10 cellular contexts compared by ENCODE assay signal in genomic region chr3:159989973-159990846, GRCh38. TPM values are rescaled to one million over a fixed set of nuclear protein-coding genes. Genes with fewer than 3 reads are reported as not detected.
DNase-seq lines count a peak whose midpoint lies in the region; ATAC-seq and TF ChIP-seq lines count a peak whose summit lies in the region.
"Had no signal": no experiment of that assay in that cellular context is flagged by ENCODE, and none has a peak within 500 bp of the region (broad histone marks: within the 10 kb centered on the region; RNA-seq: fewer than 3 reads in every experiment).

No MANE protein-coding gene starts in this region.

- H3K23me2 ChIP-seq in H9 (ENCODE audit: insufficient read length, low read depth, low read length, poor library complexity, severe bottlenecking) = peaks cover 4% of the 10 kb centered on the region

- no peaks in the 10 kb centered on the region for H4K20me1 ChIP-seq in H9 (ENCODE audit: control insufficient read depth, insufficient read depth, insufficient read length)

- no peak overlapping the region for H3K9ac ChIP-seq in H9 (ENCODE audit: extremely low read depth, insufficient read length, low read length)
- H3K9ac ChIP-seq in mesendoderm (ENCODE audit: low read length) = no peak overlapping the region

- H2BK5ac ChIP-seq in H9 (ENCODE audit: insufficient read length, low read length) (no peak overlapping the region), mesendoderm (ENCODE audit: low read length) (no peak overlapping the region)

- H3K27ac ChIP-seq in H9 (ENCODE audit: insufficient read length, low read depth, low read length) (no peak overlapping the region), mesendoderm (ENCODE audit: low read depth, low read length) (no peak overlapping the region)

- DNase-seq in DMS53 (lab: John Stamatoyannopoulos, UW) = peak; percentile 12
- no peak for DNase-seq in DMS53 treated with DMSO at 0.1 percent for 48 hours (lab: John Stamatoyannopoulos, UW; ENCODE audit: unreplicated experiment)
- no peak for DNase-seq in H9
- DNase-seq in activated B cell treated with CpG ODN at 0.5 μM for 24 hours = no peak
- peak; percentile 37 for DNase-seq in mesendoderm
- no peak for DNase-seq in COLO668 (lab: John Stamatoyannopoulos, UW; ENCODE audit: unreplicated experiment)
- DNase-seq in UCSD-AML1 (lab: John Stamatoyannopoulos, UW; ENCODE audit: unreplicated experiment) = no peak
- DNase-seq: activated naive CD8-positive, alpha-beta T cell treated with anti-CD3 and anti-CD28 coated beads, Interleukin-2, amount 10 ng/mL, durations not matched to agents 7 days and 5 days; sigmoid colon had no signal

- H3K27ac Mint-ChIP-seq in H9 (no peak overlapping the region), activated B cell treated with CpG ODN at 0.5 μM for 24 hours (peak overlapping the region; percentile 7)
- H3K27ac Mint-ChIP-seq: activated naive CD8-positive, alpha-beta T cell treated with anti-CD3 and anti-CD28 coated beads, Interleukin-2, amount 10 ng/mL, durations not matched to agents 7 days and 5 days had no signal

- no peak overlapping the region for H3K4ac ChIP-seq in H9 (ENCODE audit: low read depth, low read length)
- no peak overlapping the region for H3K4ac ChIP-seq in mesendoderm (ENCODE audit: low read depth, low read length)

- H2BK12ac ChIP-seq in H9 (ENCODE audit: insufficient read length, low read depth, low read length) = no peak overlapping the region

- H3K4me2 ChIP-seq in H9 (ENCODE audit: insufficient read depth, insufficient read length, low read length) (no peak overlapping the region), mesendoderm (ENCODE audit: low read length) (no peak overlapping the region)

- H3K9me3 Mint-ChIP-seq in H9 = peaks cover 11 to 15% of the 10 kb centered on the region in 2 experiments; a peak in 3 of 5 replicates
- no peaks in the 10 kb centered on the region for H3K9me3 Mint-ChIP-seq in activated B cell treated with CpG ODN at 0.5 μM for 24 hours
- H3K9me3 Mint-ChIP-seq: activated naive CD8-positive, alpha-beta T cell treated with anti-CD3 and anti-CD28 coated beads, Interleukin-2, amount 10 ng/mL, durations not matched to agents 7 days and 5 days had no signal

- no peak overlapping the region for H4K5ac ChIP-seq in H9 (ENCODE audit: insufficient read length, low read depth, low read length)
- H4K5ac ChIP-seq in mesendoderm (ENCODE audit: low read length) = no peak overlapping the region

- CTCF ChIA-PET in activated B cell treated with CpG ODN at 0.5 μM for 24 hours (lab: Charles Lee) = interaction anchor here (1.2 to 8.2 kb wide), 4 partner anchors 13 to 425 kb away, joined by 3 to 91 read pairs (median 44); no protein-coding TSS in a partner anchor

- peak; percentile 44 for TF ChIP-seq CTCF in H9 (conservative IDR thresholded peaks at IDR 0.05)
- no peak for TF ChIP-seq CTCF in activated B cell treated with CpG ODN at 0.5 μM for 24 hours (IDR thresholded peaks at IDR 0.05)

- H3K14ac ChIP-seq in H9 (ENCODE audit: insufficient read depth, low read length) = no peak overlapping the region

- no peak overlapping the region for H2BK20ac ChIP-seq in H9 (ENCODE audit: low read depth, low read length, poor library complexity, severe bottlenecking)

- intact Hi-C loops in activated B cell treated with CpG ODN at 0.5 μM for 24 hours (cut with micrococcal nuclease) = loop anchor here (2.0 to 5.0 kb wide), 4 partner anchors 228 to 765 kb away; partner anchors contain the start of genes C3orf80 and KPNA4

- H3K4me3 Mint-ChIP-seq in H9 (peak overlapping the region in 1 of 2 experiments; percentile 26; a peak in 2 of 5 replicates), activated B cell treated with CpG ODN at 0.5 μM for 24 hours (peak overlapping the region; percentile 90)
- H3K4me3 Mint-ChIP-seq: activated naive CD8-positive, alpha-beta T cell treated with anti-CD3 and anti-CD28 coated beads, Interleukin-2, amount 10 ng/mL, durations not matched to agents 7 days and 5 days had no signal

- H3K56ac ChIP-seq in H9 (ENCODE audit: insufficient read length, low read depth, low read length) = no peak overlapping the region
- H3K56ac ChIP-seq in mesendoderm (ENCODE audit: low read length) = no peak overlapping the region

- H3K18ac ChIP-seq in H9 (ENCODE audit: insufficient read length, low read depth, low read length) (no peak overlapping the region), mesendoderm (ENCODE audit: low read length) (no peak overlapping the region)

- H3K4me1 Mint-ChIP-seq in H9 (peaks cover 19 to 26% of the 10 kb centered on the region in 2 experiments), activated B cell treated with CpG ODN at 0.5 μM for 24 hours (peaks cover 53% of the 10 kb centered on the region)

- no peak overlapping the region for H2AFZ ChIP-seq in H9 (ENCODE audit: low read length)

- POLR2A ChIA-PET in activated B cell treated with CpG ODN at 0.5 μM for 24 hours (lab: Charles Lee) = interaction anchor here (0.5 to 1.6 kb wide), 5 partner anchors 14 to 55 kb away, joined by 3 to 6 read pairs (median 4); no protein-coding TSS in a partner anchor

- no peaks in the 10 kb centered on the region for H3K9me3 ChIP-seq in H9 (ENCODE audit: control insufficient read depth, low read depth, low read length)
- H3K9me3 ChIP-seq: sigmoid colon had no signal

- no peak overlapping the region for H2BK120ac ChIP-seq in H9 (ENCODE audit: low read depth, low read length, poor library complexity, severe bottlenecking)
- H2BK120ac ChIP-seq in mesendoderm (ENCODE audit: low read depth, low read length) = no peak overlapping the region

- no peaks in the 10 kb centered on the region for H3K79me2 ChIP-seq in H9 (ENCODE audit: insufficient read depth, low read length)
- no peaks in the 10 kb centered on the region for H3K79me2 ChIP-seq in mesendoderm (ENCODE audit: control insufficient read depth, insufficient read depth, low read length)

- no peak overlapping the region for H3K4me3 ChIP-seq in mesendoderm (ENCODE audit: low read length)

- H3K23ac ChIP-seq in H9 (ENCODE audit: insufficient read length, low read depth, low read length) (no peak overlapping the region), mesendoderm (ENCODE audit: low read length) (no peak overlapping the region)

- H3T11ph ChIP-seq in H9 (ENCODE audit: low read length) = no peak overlapping the region

- ATAC-seq in activated B cell treated with CpG ODN at 0.5 μM for 24 hours (ENCODE audit: low read depth) = no peak
- no peak for ATAC-seq in GM19452 (IDR thresholded peaks at IDR 0.05; ENCODE audit: unreplicated experiment)

- no peaks in the 10 kb centered on the region; the same call in 1 of the 2 replicates for H3K27me3 ChIP-seq in H9 (ENCODE audit: insufficient read depth, low read length)
- no peaks in the 10 kb centered on the region for H3K27me3 ChIP-seq in mesendoderm (ENCODE audit: insufficient read depth, low read length, poor library complexity)
- H3K27me3 ChIP-seq: sigmoid colon had no signal

- H4K91ac ChIP-seq in H9 (ENCODE audit: insufficient read length, low read depth, low read length) = no peak overlapping the region

- H3K27me3 Mint-ChIP-seq in H9 (ENCODE audit: low read depth) (peaks cover 34% of the 10 kb centered on the region), activated B cell treated with CpG ODN at 0.5 μM for 24 hours (no peaks in the 10 kb centered on the region)

- H2BK15ac ChIP-seq in H9 (ENCODE audit: low read depth, low read length) (no peak overlapping the region), mesendoderm (replicated peaks; ENCODE audit: low read depth) (no peak overlapping the region)

- H3K36me3 Mint-ChIP-seq in H9 (ENCODE audit: insufficient read depth in 1 of 3, low read depth in 3 of 3) = peaks cover 10 to 18% (median 13%) of the 10 kb centered on the region in 3 experiments
- peaks cover 24% of the 10 kb centered on the region for H3K36me3 Mint-ChIP-seq in activated B cell treated with CpG ODN at 0.5 μM for 24 hours (ENCODE audit: low read depth)
- H3K36me3 Mint-ChIP-seq: activated naive CD8-positive, alpha-beta T cell treated with anti-CD3 and anti-CD28 coated beads, Interleukin-2, amount 10 ng/mL, durations not matched to agents 7 days and 5 days had no signal

- H3K36me3 ChIP-seq in mesendoderm (ENCODE audit: control insufficient read depth, insufficient read depth, low read length) = no peaks in the 10 kb centered on the region
- H3K36me3 ChIP-seq: sigmoid colon had no signal

- H2AK5ac ChIP-seq in H9 (ENCODE audit: insufficient read length, low read length) (no peak overlapping the region), mesendoderm (ENCODE audit: low read length) (no peak overlapping the region)

- H4K8ac ChIP-seq in H9 (replicated peaks; ENCODE audit: insufficient read length, low read depth, low read length) (no peak overlapping the region), mesendoderm (ENCODE audit: low read depth, low read length) (no peak overlapping the region)

- H3K79me1 ChIP-seq in H9 (ENCODE audit: insufficient read depth, low read depth, low read length, poor library complexity, severe bottlenecking) (no peaks in the 10 kb centered on the region), mesendoderm (ENCODE audit: low read length) (no peaks in the 10 kb centered on the region)

- no CpG with 5 or more reads among the region's 5 CpGs for WGBS in H9 (ENCODE audit: extremely low coverage, insufficient read length, low lambda C conversion rate)
- no CpG with 5 or more reads among the region's 5 CpGs for WGBS in mesendoderm (ENCODE audit: extremely low coverage, insufficient coverage, low lambda C conversion rate)

- peaks cover 6% of the 10 kb centered on the region; the same call in 1 of the 2 replicates for H3K4me1 ChIP-seq in H9 (ENCODE audit: insufficient read depth, low read length)
- no peaks in the 10 kb centered on the region for H3K4me1 ChIP-seq in mesendoderm (ENCODE audit: control insufficient read depth, low read depth, low read length)

RNA-seq across cellular contexts. Expression of gene IL12A, which starts 1.6 kb away (rescaled TPM):
- total RNA-seq in H9 (2021) (0.35 and 0.50 TPM in 2 replicates), activated B cell treated with CpG ODN at 0.5 μM for 24 hours (7.0 and 7.8 TPM in 2 replicates)
- polyA plus RNA-seq in mesendoderm (2013, experiment 1 of 2) = 0.35 TPM
- 0.36 TPM for polyA plus RNA-seq in mesendoderm (2013, experiment 2 of 2)

Comparison
In these comparisons a context has a peak if more than half of its experiments do, and no peak if none do; other contexts are left out.
1. DNase-seq: peak in DMS53 (single experiment) and mesendoderm (single experiment); none in DMS53 treated with DMSO at 0.1 percent for 48 hours (single experiment), H9 (single experiment), activated B cell treated with CpG ODN at 0.5 μM for 24 hours (single experiment), COLO668 (single experiment) and UCSD-AML1 (single experiment).